20 cellular contexts compared by ENCODE assay signal in genomic region chr1:115166531-115167091, GRCh38.
DNase-seq lines count a peak whose midpoint lies in the region; ATAC-seq lines count a peak whose summit lies in the region.
"Had no signal": no experiment of that assay in that cellular context is flagged by ENCODE, and none has a peak within 500 bp of the region (broad histone marks: within the 10 kb centered on the region; RNA-seq: fewer than 3 reads in every experiment).

No MANE protein-coding gene starts in this region.

- no peaks in the 10 kb centered on the region for H3K4me1 Mint-ChIP-seq in activated T-cell treated with anti-CD3 and anti-CD28 coated beads, Interleukin-2, amount 50 U/mL, for 4 hours (ENCODE audit: low read depth)
- H3K4me1 Mint-ChIP-seq in T-helper 17 cell, result no peaks in the 10 kb centered on the region
- H3K4me1 Mint-ChIP-seq: natural killer cell had no signal

- H3K9me3 Mint-ChIP-seq in activated T-cell treated with anti-CD3 and anti-CD28 coated beads, Interleukin-2, amount 50 U/mL, for 4 hours, result no peaks in the 10 kb centered on the region
- H3K9me3 Mint-ChIP-seq: natural killer cell had no signal

- H3K27me3 Mint-ChIP-seq in activated T-cell treated with anti-CD3 and anti-CD28 coated beads, Interleukin-2, amount 50 U/mL, for 4 hours (ENCODE audit: low read depth), result peaks cover 20% of the 10 kb centered on the region
- H3K27me3 Mint-ChIP-seq in T-helper 17 cell, result peaks cover 58% of the 10 kb centered on the region

- H3K14ac ChIP-seq in mesenchymal stem cell (ENCODE audit: low read length in 2 of 2), result no peak overlapping the region

- no peak overlapping the region for H2AFZ ChIP-seq in mesenchymal stem cell (ENCODE audit: low read depth, low read length)

- no peak overlapping the region for H3K23ac ChIP-seq in mesenchymal stem cell (ENCODE audit: low read length in 2 of 2)

- no peak overlapping the region for H4K91ac ChIP-seq in mesenchymal stem cell (ENCODE audit: low read length)

- H3K4me1 ChIP-seq in NT2/D1 (ENCODE audit: insufficient read depth, insufficient read length) (no peaks in the 10 kb centered on the region), mesenchymal stem cell (ENCODE audit: control insufficient read depth, insufficient read depth, low read depth, low read length) (no peaks in the 10 kb centered on the region)
- H3K4me1 ChIP-seq: BLaER1, colonic mucosa, stomach had no signal

- H3K9me3 ChIP-seq in NT2/D1 (ENCODE audit: insufficient read depth, low read length) (no peaks in the 10 kb centered on the region; the same call in 1 of the 2 replicates), mesenchymal stem cell (ENCODE audit: control insufficient read depth, low read length) (peaks cover 2% of the 10 kb centered on the region), T-helper 17 cell (ENCODE audit: control insufficient read depth, low read length, poor library complexity, severe bottlenecking) (no peaks in the 10 kb centered on the region)
- H3K9me3 ChIP-seq: BLaER1, colonic mucosa, stomach, vagina had no signal

- H2BK5ac ChIP-seq in mesenchymal stem cell (ENCODE audit: low read depth, low read length, poor library complexity, severe bottlenecking), result no peak overlapping the region

- no peaks in the 10 kb centered on the region for H3K79me1 ChIP-seq in mesenchymal stem cell (replicated peaks; ENCODE audit: low read length, poor library complexity, severe bottlenecking)

- no peak for ATAC-seq in activated T-cell treated with anti-CD3 and anti-CD28 coated beads, Interleukin-2, amount 50 U/mL, for 4 hours
- ATAC-seq in GM18519 (IDR thresholded peaks at IDR 0.05; ENCODE audit: low FRiP score, unreplicated experiment) (no peak), T-helper 17 cell (no peak)
- ATAC-seq: activated CD8-positive, alpha-beta T cell treated with anti-CD3 and anti-CD28 coated beads, Interleukin-2, amount 10 ng/mL, durations not matched to agents 7 days and 5 days; natural killer cell had no signal

- no peak overlapping the region for H3K4me3 Mint-ChIP-seq in activated T-cell treated with anti-CD3 and anti-CD28 coated beads, Interleukin-2, amount 50 U/mL, for 4 hours
- H3K4me3 Mint-ChIP-seq in T-helper 17 cell, result no peak overlapping the region
- H3K4me3 Mint-ChIP-seq: activated CD8-positive, alpha-beta T cell treated with anti-CD3 and anti-CD28 coated beads, Interleukin-2, amount 10 ng/mL, durations not matched to agents 7 days and 5 days; natural killer cell had no signal

- H3K4me2 ChIP-seq in mesenchymal stem cell (ENCODE audit: low read length, poor library complexity, severe bottlenecking), result no peak overlapping the region
- H3K4me2 ChIP-seq: BLaER1 had no signal

- no peaks in the 10 kb centered on the region for H3K36me3 Mint-ChIP-seq in activated T-cell treated with anti-CD3 and anti-CD28 coated beads, Interleukin-2, amount 50 U/mL, for 4 hours (ENCODE audit: insufficient read depth)
- peaks cover 6% of the 10 kb centered on the region for H3K36me3 Mint-ChIP-seq in T-helper 17 cell (ENCODE audit: low read depth)
- H3K36me3 Mint-ChIP-seq: natural killer cell had no signal

- H4K8ac ChIP-seq in mesenchymal stem cell (ENCODE audit: low read length), result no peak overlapping the region

- no peak overlapping the region for H3K27ac Mint-ChIP-seq in T-helper 17 cell
- H3K27ac Mint-ChIP-seq: activated CD8-positive, alpha-beta T cell treated with anti-CD3 and anti-CD28 coated beads, Interleukin-2, amount 10 ng/mL, durations not matched to agents 7 days and 5 days; natural killer cell had no signal

- no peaks in the 10 kb centered on the region for H3K36me3 ChIP-seq in NT2/D1 (ENCODE audit: insufficient read depth, insufficient read length, low read length)
- no peaks in the 10 kb centered on the region for H3K36me3 ChIP-seq in mesenchymal stem cell (ENCODE audit: control insufficient read depth in 1 of 2, insufficient read depth in 2 of 2, low read depth in 1 of 2, low read length in 2 of 2)
- H3K36me3 ChIP-seq: BLaER1, colonic mucosa, stomach, vagina had no signal

- H2BK120ac ChIP-seq in mesenchymal stem cell (ENCODE audit: low read depth, low read length), result no peak overlapping the region

- no peak overlapping the region for H3K27ac ChIP-seq in mesenchymal stem cell (ENCODE audit: low read length, poor library complexity, severe bottlenecking)
- H3K27ac ChIP-seq: BLaER1, colonic mucosa, stomach, vagina had no signal

- no peak overlapping the region for H2BK15ac ChIP-seq in mesenchymal stem cell (ENCODE audit: low read depth, poor library complexity, severe bottlenecking)

- H3K18ac ChIP-seq in mesenchymal stem cell (ENCODE audit: low read depth in 1 of 2, low read length in 2 of 2), result no peak overlapping the region

- H3K4me3 ChIP-seq in NT2/D1 (ENCODE audit: insufficient read length, low read depth) (no peak overlapping the region), mesenchymal stem cell (ENCODE audit: insufficient read depth in 1 of 2, low read depth in 1 of 2, low read length in 2 of 2) (no peak overlapping the region)
- H3K4me3 ChIP-seq: BLaER1, colonic mucosa, stomach, vagina had no signal

- peak; percentile 72 for DNase-seq in EL
- DNase-seq in NT2/D1 (ENCODE audit: low read depth, low spot score), result peak; percentile 42
- peak; percentile 19 for DNase-seq in dermis blood vessel endothelial cell
- DNase-seq in mesenchymal stem cell, result peak; percentile 55
- DNase-seq in nucleus accumbens (lab: John Stamatoyannopoulos, UW), result no peak
- no peak for DNase-seq in activated T-cell treated with anti-CD3 and anti-CD28 coated beads, Interleukin-2, amount 50 U/mL, for 4 hours
- DNase-seq in T-helper 17 cell, result no peak
- DNase-seq: activated CD8-positive, alpha-beta T cell treated with anti-CD3 and anti-CD28 coated beads, Interleukin-2, amount 10 ng/mL, durations not matched to agents 7 days and 5 days; activated effector memory CD4-positive, alpha-beta T cell treated with Interleukin-2 at 50 U/mL for 16 hours; amniotic stem cell; colonic mucosa; MM.1S; natural killer cell; NCI-H2081 treated with DMSO at 0.1 percent for 48 hours; NCI-H526; OCI-M1; stomach had no signal

- no peak overlapping the region for H3K4ac ChIP-seq in mesenchymal stem cell (ENCODE audit: low read depth in 1 of 2, low read length in 2 of 2)

- H3K9ac ChIP-seq in NT2/D1 (ENCODE audit: insufficient read length, low read depth) (no peak overlapping the region), mesenchymal stem cell (ENCODE audit: low read length) (no peak overlapping the region)
- H3K9ac ChIP-seq: BLaER1 had no signal

- no peak overlapping the region for H2BK12ac ChIP-seq in mesenchymal stem cell (ENCODE audit: low read length in 2 of 2)

- H2AK5ac ChIP-seq in mesenchymal stem cell (ENCODE audit: low read length, severe bottlenecking), result no peak overlapping the region

- H3K27me3 ChIP-seq in NT2/D1 (ENCODE audit: insufficient read depth, insufficient read length) (no peaks in the 10 kb centered on the region), mesenchymal stem cell (ENCODE audit: control insufficient read depth in 1 of 2, insufficient read depth in 1 of 2, low read length in 2 of 2) (no peaks in the 10 kb centered on the region)
- H3K27me3 ChIP-seq: BLaER1, colonic mucosa, stomach, vagina had no signal

Comparison
In these comparisons a context has a peak if more than half of its experiments do, and no peak if none do; other contexts are left out.
1. DNase-seq: peak in EL (single experiment), NT2/D1 (single experiment), dermis blood vessel endothelial cell (single experiment) and mesenchymal stem cell (single experiment); none in nucleus accumbens (0 of 56), activated T-cell treated with anti-CD3 and anti-CD28 coated beads, Interleukin-2, amount 50 U/mL, for 4 hours (single experiment) and T-helper 17 cell (0 of 3).